ENCODE assay signal across 23 cellular contexts in genomic region chr14:70064111-70064885, GRCh38.
"Had no signal": no experiment of that assay in that cellular context is flagged by ENCODE, and none has a peak within 500 bp of the region (broad histone marks: within the 10 kb centered on the region; RNA-seq: fewer than 3 reads in every experiment).

No MANE protein-coding gene starts in this region.

- H3K9ac ChIP-seq: KMS-11 had no signal

- H3K4me1 ChIP-seq: breast epithelium had no signal

- H3K9me3 ChIP-seq: breast epithelium had no signal

- DNase-seq: activated CD4-positive, alpha-beta memory T cell treated with anti-CD3 and anti-CD28 coated beads, Interleukin-2, amount 10 ng/mL, durations not matched to agents 7 days and 5 days; activated CD4-positive, alpha-beta T cell treated with anti-CD3 and anti-CD28 coated beads, Interleukin-2, amount 50 U/mL, for 1 hour; activated CD4-positive, CD25-positive, alpha-beta regulatory T cell; activated gamma-delta T cell treated with Interleukin-2 at 50 U/mL for 16 hours; activated naive CD4-positive, alpha-beta T cell treated with anti-CD3 and anti-CD28 coated beads, Interleukin-2, amount 10 ng/mL, durations not matched to agents 7 days and 5 days; activated naive CD8-positive, alpha-beta T cell treated with anti-CD3 and anti-CD28 coated beads for 36 hours; activated T-cell treated with anti-CD3 and anti-CD28 coated beads for 4 hours; activated T-cell treated with anti-CD3 and anti-CD28 coated beads, Interleukin-2, amount 50 U/mL, for 72 hours; anterior cingulate cortex; caudate nucleus; NCI-H1092; NCI-H1417 treated with DMSO at 0.1 percent for 48 hours; NCI-H187 treated with DMSO at 0.1 percent for 48 hours; NCI-H2081 treated with DMSO at 0.1 percent for 48 hours; NCI-H446; NCI-H524; PC-3; SHP77; T-cell; T-helper 2 cell had no signal

- H3K36me3 ChIP-seq: breast epithelium had no signal

- H3K27ac ChIP-seq: breast epithelium, KMS-11, VCaP had no signal

- H3K27me3 ChIP-seq: breast epithelium had no signal

- H3K4me2 ChIP-seq: KMS-11 had no signal

- H3K4me3 ChIP-seq: breast epithelium had no signal
